Comparison of ENCODE assay signal across 21 cellular contexts in genomic region chr2:168611091-168611490, GRCh38.
"Had no signal": no experiment of that assay in that cellular context is flagged by ENCODE, and none has a peak within 500 bp of the region (broad histone marks: within the 10 kb centered on the region; RNA-seq: fewer than 3 reads in every experiment).

No MANE protein-coding gene starts in this region.

- DNase-seq: colonic mucosa; effector CD8-positive, alpha-beta T cell; endodermal cell; gastrocnemius medialis; head of caudate nucleus; mesenchymal stem cell; naive thymus-derived CD8-positive, alpha-beta T cell; nephron progenitor cell; nucleus accumbens; right lobe of liver; small intestine; stimulated activated CD4-positive, alpha-beta T cell treated with anti-CD3 and anti-CD28 coated beads, Interleukin-15, amount 100 ng/mL, for 24 hours; stimulated activated CD4-positive, alpha-beta T cell treated with anti-CD3 and anti-CD28 coated beads, Interleukin-2, amount 100 ng/mL, for 48 hours; stimulated activated naive CD8-positive, alpha-beta T cell treated with anti-CD3 and anti-CD28 coated beads, Interleukin-15, amount 100 ng/mL, for 72 hours; transverse colon; upper lobe of right lung; uterus had no signal

- ATAC-seq: esophagus mucosa; naive thymus-derived CD8-positive, alpha-beta T cell; right lobe of liver; stimulated activated naive CD8-positive, alpha-beta T cell treated with anti-CD3 and anti-CD28 coated beads, Interleukin-15, amount 100 ng/mL, for 72 hours; upper lobe of right lung had no signal

- H3K4me3 ChIP-seq: colonic mucosa, gastrocnemius medialis, prostate gland, right lobe of liver, suprapubic skin, transverse colon, upper lobe of right lung, uterus had no signal

- H3K9me3 ChIP-seq: colonic mucosa, gastrocnemius medialis, prostate gland, right lobe of liver, suprapubic skin, upper lobe of right lung, uterus had no signal

- H3K27me3 ChIP-seq: colonic mucosa, gastrocnemius medialis, right lobe of liver, suprapubic skin, transverse colon, upper lobe of right lung, uterus had no signal

- H3K27ac ChIP-seq: epithelial cell of prostate, prostate gland, right lobe of liver, suprapubic skin, upper lobe of right lung had no signal

- H3K4me1 ChIP-seq: colonic mucosa, prostate gland, right lobe of liver, upper lobe of right lung, uterus had no signal

- H3K36me3 ChIP-seq: colonic mucosa, gastrocnemius medialis, prostate gland, right lobe of liver, suprapubic skin, transverse colon, upper lobe of right lung, uterus had no signal
